15 cellular contexts compared by ENCODE assay signal in genomic region chr18:34115409-34116081, GRCh38.
"Had no signal": no experiment of that assay in that cellular context is flagged by ENCODE, and none has a peak within 500 bp of the region (broad histone marks: within the 10 kb centered on the region; RNA-seq: fewer than 3 reads in every experiment).

No MANE protein-coding gene starts in this region.

- H3K4me3 Mint-ChIP-seq: activated CD4-positive, alpha-beta T cell treated with anti-CD3 and anti-CD28 coated beads, Interleukin-2, amount 10 ng/mL, durations not matched to agents 24 days and 14 days; activated CD8-positive, alpha-beta T cell treated with anti-CD3 and anti-CD28 coated beads, Interleukin-2, amount 10 ng/mL, durations not matched to agents 7 days and 5 days; activated naive CD8-positive, alpha-beta T cell treated with anti-CD3 and anti-CD28 coated beads for 36 hours; activated T-cell treated with anti-CD3 and anti-CD28 coated beads, Interleukin-2, amount 50 U/mL, for 72 hours; natural killer cell; T-helper 2 cell treated with Interferon-gamma antibody and Interleukin-4, amounts not matched to agents 5 μg/mL and 100 μg/mL, for 36 hours had no signal

- H3K9me3 Mint-ChIP-seq: activated CD4-positive, alpha-beta T cell treated with anti-CD3 and anti-CD28 coated beads, Interleukin-2, amount 10 ng/mL, durations not matched to agents 24 days and 14 days; activated naive CD8-positive, alpha-beta T cell treated with anti-CD3 and anti-CD28 coated beads for 36 hours had no signal

- DNase-seq: activated CD4-positive, alpha-beta T cell treated with anti-CD3 and anti-CD28 coated beads, Interleukin-2, amount 10 ng/mL, durations not matched to agents 24 days and 14 days; activated CD4-positive, CD25-positive, alpha-beta regulatory T cell; activated CD8-positive, alpha-beta memory T cell treated with anti-CD3 and anti-CD28 coated beads, Interleukin-2, amount 50 U/mL, for 4 hours; activated CD8-positive, alpha-beta T cell treated with anti-CD3 and anti-CD28 coated beads, Interleukin-2, amount 10 ng/mL, durations not matched to agents 7 days and 5 days; activated gamma-delta T cell treated with Interleukin-2 at 50 U/mL for 16 hours; activated naive CD8-positive, alpha-beta T cell treated with anti-CD3 and anti-CD28 coated beads for 36 hours; activated T-cell treated with anti-CD3 and anti-CD28 coated beads, Interleukin-2, amount 50 U/mL, for 72 hours; natural killer cell; stimulated activated CD4-positive, alpha-beta T cell treated with anti-CD3 and anti-CD28 coated beads, Interleukin-4, amount 100 ng/mL, for 24 hours; stimulated activated naive CD4-positive, alpha-beta T cell treated with Interleukin-2 at 50 U/mL for 16 hours; SW 1271; upper lobe of left lung had no signal

- H3K27me3 Mint-ChIP-seq: activated CD4-positive, alpha-beta T cell treated with anti-CD3 and anti-CD28 coated beads, Interleukin-2, amount 10 ng/mL, durations not matched to agents 24 days and 14 days; activated naive CD8-positive, alpha-beta T cell treated with anti-CD3 and anti-CD28 coated beads for 36 hours had no signal

- H3K36me3 Mint-ChIP-seq: activated naive CD8-positive, alpha-beta T cell treated with anti-CD3 and anti-CD28 coated beads for 36 hours; natural killer cell had no signal

- H3K27ac Mint-ChIP-seq: activated CD4-positive, alpha-beta T cell treated with anti-CD3 and anti-CD28 coated beads, Interleukin-2, amount 10 ng/mL, durations not matched to agents 24 days and 14 days; activated CD8-positive, alpha-beta T cell treated with anti-CD3 and anti-CD28 coated beads, Interleukin-2, amount 10 ng/mL, durations not matched to agents 7 days and 5 days; activated naive CD8-positive, alpha-beta T cell treated with anti-CD3 and anti-CD28 coated beads for 36 hours; activated T-cell treated with anti-CD3 and anti-CD28 coated beads, Interleukin-2, amount 50 U/mL, for 72 hours; natural killer cell; T-helper 2 cell treated with Interferon-gamma antibody and Interleukin-4, amounts not matched to agents 5 μg/mL and 100 μg/mL, for 36 hours had no signal

- H3K4me3 ChIP-seq: suprapubic skin, upper lobe of left lung had no signal

- H3K27ac ChIP-seq: epithelial cell of prostate, suprapubic skin, upper lobe of left lung had no signal

- H3K9me3 ChIP-seq: suprapubic skin, upper lobe of left lung had no signal

- H3K4me1 Mint-ChIP-seq: activated CD4-positive, alpha-beta T cell treated with anti-CD3 and anti-CD28 coated beads, Interleukin-2, amount 10 ng/mL, durations not matched to agents 24 days and 14 days; activated naive CD8-positive, alpha-beta T cell treated with anti-CD3 and anti-CD28 coated beads for 36 hours; natural killer cell had no signal

- H3K27me3 ChIP-seq: suprapubic skin, upper lobe of left lung had no signal

- H3K36me3 ChIP-seq: suprapubic skin, upper lobe of left lung had no signal
